Comparison of ENCODE assay signal across 1 cellular context in the genomic region with DNA sequence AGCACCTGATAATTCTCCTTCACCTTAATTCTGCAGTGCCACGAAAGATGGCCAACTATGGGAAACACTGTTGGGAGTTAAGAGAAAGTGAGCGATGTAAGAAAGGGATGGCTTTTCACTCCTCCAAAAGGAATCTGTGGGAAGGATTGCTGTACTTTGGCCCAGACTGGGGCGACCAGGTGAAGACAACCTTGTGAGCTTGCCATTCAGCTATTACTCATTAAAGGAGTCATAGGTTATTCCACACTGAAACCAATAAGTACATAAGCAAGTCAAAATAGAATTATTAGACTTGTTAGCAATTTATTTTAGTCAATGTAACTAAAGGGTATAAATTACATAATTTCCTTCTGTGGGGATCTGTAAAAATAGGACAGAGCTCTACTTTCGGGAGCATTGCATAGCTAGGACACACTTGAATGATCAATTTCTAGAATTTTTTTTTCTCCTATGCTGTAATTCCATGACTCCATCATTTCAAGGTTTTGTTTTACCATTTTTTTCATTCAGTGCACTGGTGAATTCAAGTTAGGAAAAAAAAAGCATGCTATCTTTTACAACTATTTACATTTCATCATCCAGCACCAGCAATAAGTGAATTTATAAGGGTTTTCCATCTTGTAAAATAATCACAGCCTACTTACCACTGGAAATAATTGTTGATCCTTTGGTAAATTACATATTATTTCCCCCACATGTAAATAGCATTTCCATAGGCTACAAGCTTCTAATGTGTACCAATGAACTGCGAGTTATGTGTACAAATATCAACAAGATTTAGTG.
TF ChIP-seq lines count a peak whose summit lies in the region.

No MANE protein-coding gene starts in this region.

TF ChIP-seq in HCT116, 20 proteins besides CTCF, POLR2A, EP300 and RAD21:
- TF ChIP-seq, protein P1, sequence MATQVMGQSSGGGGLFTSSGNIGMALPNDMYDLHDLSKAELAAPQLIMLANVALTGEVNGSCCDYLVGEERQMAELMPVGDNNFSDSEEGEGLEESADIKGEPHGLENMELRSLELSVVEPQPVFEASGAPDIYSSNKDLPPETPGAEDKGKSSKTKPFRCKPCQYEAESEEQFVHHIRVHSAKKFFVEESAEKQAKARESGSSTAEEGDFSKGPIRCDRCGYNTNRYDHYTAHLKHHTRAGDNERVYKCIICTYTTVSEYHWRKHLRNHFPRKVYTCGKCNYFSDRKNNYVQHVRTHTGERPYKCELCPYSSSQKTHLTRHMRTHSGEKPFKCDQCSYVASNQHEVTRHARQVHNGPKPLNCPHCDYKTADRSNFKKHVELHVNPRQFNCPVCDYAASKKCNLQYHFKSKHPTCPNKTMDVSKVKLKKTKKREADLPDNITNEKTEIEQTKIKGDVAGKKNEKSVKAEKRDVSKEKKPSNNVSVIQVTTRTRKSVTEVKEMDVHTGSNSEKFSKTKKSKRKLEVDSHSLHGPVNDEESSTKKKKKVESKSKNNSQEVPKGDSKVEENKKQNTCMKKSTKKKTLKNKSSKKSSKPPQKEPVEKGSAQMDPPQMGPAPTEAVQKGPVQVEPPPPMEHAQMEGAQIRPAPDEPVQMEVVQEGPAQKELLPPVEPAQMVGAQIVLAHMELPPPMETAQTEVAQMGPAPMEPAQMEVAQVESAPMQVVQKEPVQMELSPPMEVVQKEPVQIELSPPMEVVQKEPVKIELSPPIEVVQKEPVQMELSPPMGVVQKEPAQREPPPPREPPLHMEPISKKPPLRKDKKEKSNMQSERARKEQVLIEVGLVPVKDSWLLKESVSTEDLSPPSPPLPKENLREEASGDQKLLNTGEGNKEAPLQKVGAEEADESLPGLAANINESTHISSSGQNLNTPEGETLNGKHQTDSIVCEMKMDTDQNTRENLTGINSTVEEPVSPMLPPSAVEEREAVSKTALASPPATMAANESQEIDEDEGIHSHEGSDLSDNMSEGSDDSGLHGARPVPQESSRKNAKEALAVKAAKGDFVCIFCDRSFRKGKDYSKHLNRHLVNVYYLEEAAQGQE (IDR thresholded peaks at IDR 0.05; ENCODE audit: low read depth), result no peak
- TF ChIP-seq ZFX (IDR thresholded peaks at IDR 0.05) (no peak), EZH2 (IDR thresholded peaks at IDR 0.05) (no peak), EZH2phosphoT487 (IDR thresholded peaks at IDR 0.05; ENCODE audit: borderline replicate concordance) (no peak), SIN3A (IDR thresholded peaks at IDR 0.05; ENCODE audit: low read depth) (no peak), CEBPB (IDR thresholded peaks at IDR 0.05; ENCODE audit: low read depth) (no peak), ELF1 (IDR thresholded peaks at IDR 0.05; ENCODE audit: borderline replicate concordance, low read depth) (no peak), JUND (IDR thresholded peaks at IDR 0.05) (no peak), ZNF274 (IDR thresholded peaks at IDR 0.05; ENCODE audit: low read depth, low read length) (no peak), CBX3 (IDR thresholded peaks at IDR 0.05; ENCODE audit: low read depth) (no peak), SP1 (IDR thresholded peaks at IDR 0.05; ENCODE audit: low read depth) (no peak)
- TF ChIP-seq, protein P2, sequence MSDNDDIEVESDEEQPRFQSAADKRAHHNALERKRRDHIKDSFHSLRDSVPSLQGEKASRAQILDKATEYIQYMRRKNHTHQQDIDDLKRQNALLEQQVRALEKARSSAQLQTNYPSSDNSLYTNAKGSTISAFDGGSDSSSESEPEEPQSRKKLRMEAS (IDR thresholded peaks at IDR 0.05), result no peak
- TF ChIP-seq, protein P3, sequence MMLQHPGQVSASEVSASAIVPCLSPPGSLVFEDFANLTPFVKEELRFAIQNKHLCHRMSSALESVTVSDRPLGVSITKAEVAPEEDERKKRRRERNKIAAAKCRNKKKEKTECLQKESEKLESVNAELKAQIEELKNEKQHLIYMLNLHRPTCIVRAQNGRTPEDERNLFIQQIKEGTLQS (IDR thresholded peaks at IDR 0.05), result no peak
